In genomic region chr2:20496477-20496876, GRCh38 we compare ENCODE assay signal across 22 cellular contexts. TPM values are rescaled to one million over a fixed set of nuclear protein-coding genes. Genes with fewer than 3 reads are reported as not detected.
DNase-seq lines count a peak whose midpoint lies in the region; ATAC-seq, FAIRE-seq and TF ChIP-seq lines count a peak whose summit lies in the region.
"Had no signal": no experiment of that assay in that cellular context is flagged by ENCODE, and none has a peak within 500 bp of the region (broad histone marks: within the 10 kb centered on the region; RNA-seq: fewer than 3 reads in every experiment).

No MANE protein-coding gene starts in this region.

- H3K9me3 ChIP-seq in kidney (ENCODE audit: control insufficient read depth in 1 of 2, low read length in 2 of 2) (no peaks in the 10 kb centered on the region), gastrocnemius medialis (no peaks in the 10 kb centered on the region)
- H3K9me3 ChIP-seq: BLaER1 treated with 17β-estradiol and CSF1 and Interleukin-3, amounts not matched to agents 10 nM and 100 nM; body of pancreas; esophagus squamous epithelium; heart right ventricle; transverse colon had no signal

- H3K27me3 Mint-ChIP-seq in HFFc6 (ENCODE audit: insufficient read depth): peaks cover 8% of the 10 kb centered on the region
- no peaks in the 10 kb centered on the region for H3K27me3 Mint-ChIP-seq in T-helper 2 cell treated with Interferon-gamma antibody and Interleukin-4, amounts not matched to agents 5 μg/mL and 100 μg/mL, for 36 hours (ENCODE audit: low read depth)
- H3K27me3 Mint-ChIP-seq: activated naive CD4-positive, alpha-beta T cell treated with anti-CD3 and anti-CD28 coated beads, Interleukin-2, amount 50 U/mL, for 24 hours had no signal

- peak in 1 of 2 donors; percentile 7 for TF ChIP-seq POLR2A in gastrocnemius medialis (IDR thresholded peaks at IDR 0.05)

- peak overlapping the region; percentile 7; the same call in 1 of the 2 replicates for H3K4me3 Mint-ChIP-seq in HFFc6
- H3K4me3 Mint-ChIP-seq in T-helper 2 cell treated with Interferon-gamma antibody and Interleukin-4, amounts not matched to agents 5 μg/mL and 100 μg/mL, for 36 hours: no peak overlapping the region
- H3K4me3 Mint-ChIP-seq: activated naive CD4-positive, alpha-beta T cell treated with anti-CD3 and anti-CD28 coated beads, Interleukin-2, amount 50 U/mL, for 24 hours; memory B cell; stimulated activated naive B cell treated with anti-CD40 and anti-IgM and Interleukin-4, amounts not matched to agents 10 μg/mL and 1 μg/mL and 100 μg/mL, for 72 hours had no signal

- H3K27ac Mint-ChIP-seq in HFFc6: peak overlapping the region; percentile 85
- no peak overlapping the region for H3K27ac Mint-ChIP-seq in T-helper 2 cell treated with Interferon-gamma antibody and Interleukin-4, amounts not matched to agents 5 μg/mL and 100 μg/mL, for 36 hours
- H3K27ac Mint-ChIP-seq: activated naive CD4-positive, alpha-beta T cell treated with anti-CD3 and anti-CD28 coated beads, Interleukin-2, amount 50 U/mL, for 24 hours; memory B cell; stimulated activated naive B cell treated with anti-CD40 and anti-IgM and Interleukin-4, amounts not matched to agents 10 μg/mL and 1 μg/mL and 100 μg/mL, for 72 hours had no signal

- H3K4me3 ChIP-seq in kidney (ENCODE audit: low read length in 2 of 2): no peak overlapping the region
- H3K4me3 ChIP-seq in gastrocnemius medialis: no peak overlapping the region
- H3K4me3 ChIP-seq: BLaER1 treated with 17β-estradiol and CSF1 and Interleukin-3, amounts not matched to agents 10 nM and 100 nM; body of pancreas; dorsolateral prefrontal cortex; esophagus squamous epithelium; heart right ventricle; transverse colon had no signal

- ATAC-seq in gastrocnemius medialis: peak; percentile 83
- ATAC-seq: stimulated activated naive B cell treated with anti-CD40 and anti-IgM and Interleukin-4, amounts not matched to agents 10 μg/mL and 1 μg/mL and 100 μg/mL, for 72 hours had no signal

- H3K27ac ChIP-seq in kidney (ENCODE audit: low read depth in 2 of 2, low read length in 2 of 2) (peak overlapping the region; percentile 55 to 74), gastrocnemius medialis (peak overlapping the region; percentile 69 to 92 (median 80))
- H3K27ac ChIP-seq: BLaER1 treated with 17β-estradiol and CSF1 and Interleukin-3, amounts not matched to agents 10 nM and 100 nM; body of pancreas; dorsolateral prefrontal cortex; heart right ventricle; transverse colon had no signal

- no peaks in the 10 kb centered on the region for H3K9me3 Mint-ChIP-seq in HFFc6
- H3K9me3 Mint-ChIP-seq in T-helper 2 cell treated with Interferon-gamma antibody and Interleukin-4, amounts not matched to agents 5 μg/mL and 100 μg/mL, for 36 hours: no peaks in the 10 kb centered on the region
- H3K9me3 Mint-ChIP-seq: activated naive CD4-positive, alpha-beta T cell treated with anti-CD3 and anti-CD28 coated beads, Interleukin-2, amount 50 U/mL, for 24 hours; memory B cell; stimulated activated naive B cell treated with anti-CD40 and anti-IgM and Interleukin-4, amounts not matched to agents 10 μg/mL and 1 μg/mL and 100 μg/mL, for 72 hours had no signal

- H3K9ac ChIP-seq in kidney (ENCODE audit: low read length in 2 of 2): no peak overlapping the region
- H3K9ac ChIP-seq: BLaER1 treated with 17β-estradiol and CSF1 and Interleukin-3, amounts not matched to agents 10 nM and 100 nM had no signal

- H3K36me3 ChIP-seq in kidney (ENCODE audit: control insufficient read depth in 1 of 2, insufficient read depth in 2 of 2, low read length in 2 of 2) (no peaks in the 10 kb centered on the region), gastrocnemius medialis (no peaks in the 10 kb centered on the region)
- H3K36me3 ChIP-seq: BLaER1 treated with 17β-estradiol and CSF1 and Interleukin-3, amounts not matched to agents 10 nM and 100 nM; esophagus squamous epithelium; heart right ventricle; transverse colon had no signal

- TF ChIP-seq CTCF in HFFc6 (IDR thresholded peaks at IDR 0.05): no peak
- TF ChIP-seq CTCF in kidney (IDR thresholded peaks at IDR 0.05; ENCODE audit: borderline replicate concordance, extremely low read depth, insufficient read depth): no peak
- no peak for TF ChIP-seq CTCF in gastrocnemius medialis (IDR thresholded peaks at IDR 0.05 in 4 of 5, conservative IDR thresholded peaks at IDR 0.05 in 1 of 5)

- DNase-seq in HFFc6: peak; percentile 12
- peak; percentile 83 for DNase-seq in RPMI7951 (ENCODE audit: low read depth)
- no peak for DNase-seq in kidney
- DNase-seq in gastrocnemius medialis: peak; percentile 84 to 87
- no peak for DNase-seq in DMS153 (lab: John Stamatoyannopoulos, UW)
- no peak for DNase-seq in central memory CD4-positive, alpha-beta T cell
- no peak for DNase-seq in T-helper 2 cell treated with Interferon-gamma antibody and Interleukin-4, amounts not matched to agents 5 μg/mL and 100 μg/mL, for 36 hours (ENCODE audit: low spot score)
- DNase-seq in NCI-H1092 treated with DMSO at 0.1 percent for 48 hours (lab: John Stamatoyannopoulos, UW): no peak
- DNase-seq: activated T-cell treated with anti-CD3 and anti-CD28 coated beads for 4 hours; body of pancreas; esophagus squamous epithelium; heart right ventricle; NCI-H524 treated with DMSO at 0.1 percent for 48 hours; nucleus accumbens; stimulated activated naive B cell treated with anti-CD40 and anti-IgM and Interleukin-4, amounts not matched to agents 10 μg/mL and 1 μg/mL and 100 μg/mL, for 72 hours; transverse colon had no signal

- H3K36me3 Mint-ChIP-seq in HFFc6 (ENCODE audit: low read depth): no peaks in the 10 kb centered on the region
- no peaks in the 10 kb centered on the region for H3K36me3 Mint-ChIP-seq in T-helper 2 cell treated with Interferon-gamma antibody and Interleukin-4, amounts not matched to agents 5 μg/mL and 100 μg/mL, for 36 hours (ENCODE audit: low read depth)
- H3K36me3 Mint-ChIP-seq: activated naive CD4-positive, alpha-beta T cell treated with anti-CD3 and anti-CD28 coated beads, Interleukin-2, amount 50 U/mL, for 24 hours; memory B cell; stimulated activated naive B cell treated with anti-CD40 and anti-IgM and Interleukin-4, amounts not matched to agents 10 μg/mL and 1 μg/mL and 100 μg/mL, for 72 hours had no signal

- intact Hi-C loops in kidney (cut with DNase I): no loop called here
- intact Hi-C loops in gastrocnemius medialis (cut with DNase I; ENCODE audit: low total_unique reads): no loop called here

- no peak for FAIRE-seq in kidney (lab: Jason Lieb, UNC)
- FAIRE-seq: GM18507, islet of Langerhans had no signal

- peaks cover 64% of the 10 kb centered on the region for H3K4me1 Mint-ChIP-seq in HFFc6 (ENCODE audit: low read depth)
- H3K4me1 Mint-ChIP-seq in T-helper 2 cell treated with Interferon-gamma antibody and Interleukin-4, amounts not matched to agents 5 μg/mL and 100 μg/mL, for 36 hours (ENCODE audit: low read depth): no peaks in the 10 kb centered on the region
- H3K4me1 Mint-ChIP-seq: activated naive CD4-positive, alpha-beta T cell treated with anti-CD3 and anti-CD28 coated beads, Interleukin-2, amount 50 U/mL, for 24 hours; memory B cell had no signal

- H3K27me3 ChIP-seq in gastrocnemius medialis: no peaks in the 10 kb centered on the region
- H3K27me3 ChIP-seq: body of pancreas, dorsolateral prefrontal cortex, esophagus squamous epithelium, heart right ventricle, transverse colon had no signal

- in situ Hi-C loops in gastrocnemius medialis (cut with MboI; ENCODE audit: low sequenced_read_pairs in 4 of 4): loop anchor here in 1 of 4 donors (5.0 kb wide), 1 partner anchor 41 kb away; no protein-coding TSS in a partner anchor

- H3K4me1 ChIP-seq in kidney (ENCODE audit: control insufficient read depth in 1 of 2, insufficient read depth in 1 of 2, low read depth in 1 of 2, low read length in 2 of 2) (peaks cover 10 to 14% of the 10 kb centered on the region in 2 donors), gastrocnemius medialis (peaks cover 13 to 19% of the 10 kb centered on the region in 2 donors)

RNA-seq across cellular contexts. Expression of gene RHOB, which starts 49.6 kb away (rescaled TPM):
- 100 to 1,000 TPM; 128 to 146 (median 133) TPM for total RNA-seq in HFFc6 (2021; fragmentation: NEBNext Ultra II Directional; extraction: Animal tissue kit (Norgen Biotek cat#: 25700))
- 33.5 and 35.8 TPM in 2 replicates for total RNA-seq in RPMI7951 (2014; rRNA removed; shearing (Covaris generic))
- 487 TPM for total RNA-seq in kidney
- 241 TPM for polyA plus RNA-seq in kidney (ENCODE audit: insufficient read depth, low read depth, low replicate concordance)
- 1,000 to 10,000 TPM in 2 of 4 donors, 100 to 1,000 TPM in 2; 696 to 1,267 (median 1,094) TPM for total RNA-seq in gastrocnemius medialis

Comparison
In these comparisons a context has a peak if more than half of its experiments do, and no peak if none do; other contexts are left out.
1. DNase-seq: peak in HFFc6 (single experiment), RPMI7951 (single experiment) and gastrocnemius medialis (2 of 2); none in kidney (single experiment), DMS153 (single experiment), central memory CD4-positive, alpha-beta T cell (single experiment), T-helper 2 cell treated with Interferon-gamma antibody and Interleukin-4, amounts not matched to agents 5 μg/mL and 100 μg/mL, for 36 hours (single experiment) and NCI-H1092 treated with DMSO at 0.1 percent for 48 hours (single experiment).